ENCODE assay signal across 29 cellular contexts in genomic region chr1:194118086-194118485, GRCh38.
"Had no signal": no experiment of that assay in that cellular context is flagged by ENCODE, and none has a peak within 500 bp of the region (broad histone marks: within the 10 kb centered on the region; RNA-seq: fewer than 3 reads in every experiment).

No MANE protein-coding gene starts in this region.

- H3K36me3 Mint-ChIP-seq: activated CD8-positive, alpha-beta memory T cell treated with anti-CD3 and anti-CD28 coated beads, Interleukin-2, amount 10 ng/mL, durations not matched to agents 7 days and 5 days; activated naive CD8-positive, alpha-beta T cell treated with anti-CD3 and anti-CD28 coated beads for 36 hours; T-cell had no signal

- H3K36me3 ChIP-seq: ascending aorta, cardiac muscle cell, Peyer's patch had no signal

- H3K4me1 ChIP-seq: ascending aorta, Peyer's patch had no signal

- H3K27me3 Mint-ChIP-seq: activated CD4-positive, alpha-beta memory T cell treated with anti-CD3 and anti-CD28 coated beads, Interleukin-2, amount 10 ng/mL, durations not matched to agents 7 days and 5 days; activated CD8-positive, alpha-beta memory T cell treated with anti-CD3 and anti-CD28 coated beads, Interleukin-2, amount 10 ng/mL, durations not matched to agents 7 days and 5 days; activated naive CD8-positive, alpha-beta T cell treated with anti-CD3 and anti-CD28 coated beads for 36 hours; activated T-helper 17 cell treated with anti-CD3 and anti-CD28 coated beads, Interleukin-2, amount 50 U/mL, for 72 hours; T-cell; T-helper 17 cell had no signal

- H3K27me3 ChIP-seq: ascending aorta, cardiac muscle cell, Peyer's patch had no signal

- H3K4me3 Mint-ChIP-seq: activated CD4-positive, alpha-beta memory T cell treated with anti-CD3 and anti-CD28 coated beads, Interleukin-2, amount 10 ng/mL, durations not matched to agents 7 days and 5 days; activated CD8-positive, alpha-beta memory T cell treated with anti-CD3 and anti-CD28 coated beads, Interleukin-2, amount 10 ng/mL, durations not matched to agents 7 days and 5 days; activated naive CD8-positive, alpha-beta T cell treated with anti-CD3 and anti-CD28 coated beads for 36 hours; activated T-cell treated with anti-CD3 and anti-CD28 coated beads, Interleukin-2, amount 50 U/mL, for 72 hours; activated T-helper 17 cell treated with anti-CD3 and anti-CD28 coated beads, Interleukin-2, amount 50 U/mL, for 72 hours; T-cell; T-helper 17 cell had no signal

- H3K27ac Mint-ChIP-seq: activated CD4-positive, alpha-beta memory T cell treated with anti-CD3 and anti-CD28 coated beads, Interleukin-2, amount 10 ng/mL, durations not matched to agents 7 days and 5 days; activated CD8-positive, alpha-beta memory T cell treated with anti-CD3 and anti-CD28 coated beads, Interleukin-2, amount 10 ng/mL, durations not matched to agents 7 days and 5 days; activated naive CD8-positive, alpha-beta T cell treated with anti-CD3 and anti-CD28 coated beads for 36 hours; activated T-cell treated with anti-CD3 and anti-CD28 coated beads, Interleukin-2, amount 50 U/mL, for 72 hours; activated T-helper 17 cell treated with anti-CD3 and anti-CD28 coated beads, Interleukin-2, amount 50 U/mL, for 72 hours; T-cell; T-helper 17 cell had no signal

- H3K9me3 Mint-ChIP-seq: activated CD4-positive, alpha-beta memory T cell treated with anti-CD3 and anti-CD28 coated beads, Interleukin-2, amount 10 ng/mL, durations not matched to agents 7 days and 5 days; activated naive CD8-positive, alpha-beta T cell treated with anti-CD3 and anti-CD28 coated beads for 36 hours; T-cell had no signal

- H3K4me1 Mint-ChIP-seq: activated CD4-positive, alpha-beta memory T cell treated with anti-CD3 and anti-CD28 coated beads, Interleukin-2, amount 10 ng/mL, durations not matched to agents 7 days and 5 days; activated CD8-positive, alpha-beta memory T cell treated with anti-CD3 and anti-CD28 coated beads, Interleukin-2, amount 10 ng/mL, durations not matched to agents 7 days and 5 days; activated naive CD8-positive, alpha-beta T cell treated with anti-CD3 and anti-CD28 coated beads for 36 hours; activated T-helper 17 cell treated with anti-CD3 and anti-CD28 coated beads, Interleukin-2, amount 50 U/mL, for 72 hours; T-cell; T-helper 17 cell had no signal

- DNase-seq: activated CD4-positive, alpha-beta memory T cell treated with anti-CD3 and anti-CD28 coated beads, Interleukin-2, amount 10 ng/mL, durations not matched to agents 7 days and 5 days; activated CD4-positive, alpha-beta T cell treated with anti-CD3 and anti-CD28 coated beads for 1 hour; activated CD4-positive, alpha-beta T cell treated with anti-CD3 and anti-CD28 coated beads for 48 hours; activated CD4-positive, CD25-positive, alpha-beta regulatory T cell; activated CD8-positive, alpha-beta memory T cell treated with anti-CD3 and anti-CD28 coated beads for 24 hours; activated CD8-positive, alpha-beta memory T cell treated with anti-CD3 and anti-CD28 coated beads, Interleukin-2, amount 10 ng/mL, durations not matched to agents 7 days and 5 days; activated CD8-positive, alpha-beta memory T cell treated with anti-CD3 and anti-CD28 coated beads, Interleukin-2, amount 50 U/mL, for 48 hours; activated effector memory CD4-positive, alpha-beta T cell treated with anti-CD3 and anti-CD28 coated beads, Interleukin-2, amount 50 U/mL, for 16 hours; activated naive CD4-positive, alpha-beta T cell; activated naive CD4-positive, alpha-beta T cell treated with anti-CD3 and anti-CD28 coated beads, Interleukin-2, amount 50 U/mL, for 16 hours; activated naive CD8-positive, alpha-beta T cell treated with anti-CD3 and anti-CD28 coated beads for 36 hours; activated T-cell treated with anti-CD3 and anti-CD28 coated beads, Interleukin-2, amount 50 U/mL, for 72 hours; amniotic stem cell; NCI-H1092 treated with DMSO at 0.1 percent for 48 hours; NCI-H1417; NCI-H187; NCI-H2081; NCI-H2227 treated with DMSO at 0.1 percent for 48 hours; NCI-H446 treated with DMSO at 0.1 percent for 48 hours; NCI-H69; Peyer's patch; RPMI8226; SIG-M5; T-cell; T-helper 17 cell had no signal

- H3K9me3 ChIP-seq: ascending aorta, Peyer's patch had no signal

- H3K27ac ChIP-seq: ascending aorta, cardiac muscle cell, Peyer's patch, VCaP had no signal

- ATAC-seq: activated CD8-positive, alpha-beta memory T cell treated with anti-CD3 and anti-CD28 coated beads, Interleukin-2, amount 10 ng/mL, durations not matched to agents 7 days and 5 days; activated T-cell treated with anti-CD3 and anti-CD28 coated beads, Interleukin-2, amount 50 U/mL, for 72 hours; activated T-helper 17 cell treated with anti-CD3 and anti-CD28 coated beads, Interleukin-2, amount 50 U/mL, for 72 hours; T-cell; T-helper 17 cell had no signal

- H3K4me3 ChIP-seq: ascending aorta, cardiac muscle cell, Peyer's patch had no signal
